ENCODE assay signal across 1 cellular context in the genomic region with DNA sequence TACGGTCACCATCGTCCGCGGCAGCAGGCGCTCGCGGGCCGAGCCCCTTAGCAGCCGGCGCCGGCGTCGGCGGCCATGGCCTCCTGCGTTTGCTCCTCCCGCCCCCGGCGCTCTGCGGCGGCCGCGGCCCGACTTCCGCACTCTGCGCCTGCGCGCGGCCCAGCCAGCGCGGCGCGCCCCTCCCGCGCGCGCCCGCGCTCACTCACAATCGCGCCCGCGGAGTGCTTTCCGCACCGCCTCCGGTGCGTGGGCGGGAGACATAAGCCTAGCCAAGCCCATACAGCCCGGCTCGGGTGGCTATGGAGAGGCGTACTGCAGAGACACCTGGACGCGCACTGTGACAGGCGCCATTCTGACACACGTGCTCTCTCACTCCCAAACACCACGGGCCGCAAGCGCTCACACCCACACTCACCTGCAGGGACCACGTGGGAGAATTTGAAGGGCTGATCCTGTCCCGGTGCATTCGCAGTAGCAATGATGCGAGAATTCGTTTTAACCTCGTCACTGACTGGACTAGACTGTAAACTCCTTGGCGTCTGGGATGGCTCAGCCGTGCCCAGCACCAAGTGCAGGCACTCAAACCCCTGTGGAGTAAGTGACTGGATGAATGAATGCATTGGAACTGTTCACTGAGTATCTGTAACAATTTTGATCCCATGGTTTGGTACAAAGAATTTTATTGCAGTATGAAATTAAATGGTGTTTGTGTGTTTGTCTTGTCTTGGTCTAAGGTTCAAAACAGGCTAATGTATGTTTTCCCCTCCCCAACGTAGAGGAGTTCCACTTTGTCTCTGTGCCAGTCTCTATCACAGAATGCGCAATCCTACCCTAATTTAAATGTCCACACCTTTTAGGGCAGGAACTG.
TF ChIP-seq lines count a peak whose summit lies in the region.

Gene RNF145, minus strand, starts transcription at position 116 of the 868 bp plus-strand sequence. CDS start 5,936 bp downstream, outside the sequence.

TF ChIP-seq in WTC11, 78 proteins besides CTCF, POLR2A, EP300 and RAD21 (continued from another document and continues in another):
- TF ChIP-seq, protein P1, sequence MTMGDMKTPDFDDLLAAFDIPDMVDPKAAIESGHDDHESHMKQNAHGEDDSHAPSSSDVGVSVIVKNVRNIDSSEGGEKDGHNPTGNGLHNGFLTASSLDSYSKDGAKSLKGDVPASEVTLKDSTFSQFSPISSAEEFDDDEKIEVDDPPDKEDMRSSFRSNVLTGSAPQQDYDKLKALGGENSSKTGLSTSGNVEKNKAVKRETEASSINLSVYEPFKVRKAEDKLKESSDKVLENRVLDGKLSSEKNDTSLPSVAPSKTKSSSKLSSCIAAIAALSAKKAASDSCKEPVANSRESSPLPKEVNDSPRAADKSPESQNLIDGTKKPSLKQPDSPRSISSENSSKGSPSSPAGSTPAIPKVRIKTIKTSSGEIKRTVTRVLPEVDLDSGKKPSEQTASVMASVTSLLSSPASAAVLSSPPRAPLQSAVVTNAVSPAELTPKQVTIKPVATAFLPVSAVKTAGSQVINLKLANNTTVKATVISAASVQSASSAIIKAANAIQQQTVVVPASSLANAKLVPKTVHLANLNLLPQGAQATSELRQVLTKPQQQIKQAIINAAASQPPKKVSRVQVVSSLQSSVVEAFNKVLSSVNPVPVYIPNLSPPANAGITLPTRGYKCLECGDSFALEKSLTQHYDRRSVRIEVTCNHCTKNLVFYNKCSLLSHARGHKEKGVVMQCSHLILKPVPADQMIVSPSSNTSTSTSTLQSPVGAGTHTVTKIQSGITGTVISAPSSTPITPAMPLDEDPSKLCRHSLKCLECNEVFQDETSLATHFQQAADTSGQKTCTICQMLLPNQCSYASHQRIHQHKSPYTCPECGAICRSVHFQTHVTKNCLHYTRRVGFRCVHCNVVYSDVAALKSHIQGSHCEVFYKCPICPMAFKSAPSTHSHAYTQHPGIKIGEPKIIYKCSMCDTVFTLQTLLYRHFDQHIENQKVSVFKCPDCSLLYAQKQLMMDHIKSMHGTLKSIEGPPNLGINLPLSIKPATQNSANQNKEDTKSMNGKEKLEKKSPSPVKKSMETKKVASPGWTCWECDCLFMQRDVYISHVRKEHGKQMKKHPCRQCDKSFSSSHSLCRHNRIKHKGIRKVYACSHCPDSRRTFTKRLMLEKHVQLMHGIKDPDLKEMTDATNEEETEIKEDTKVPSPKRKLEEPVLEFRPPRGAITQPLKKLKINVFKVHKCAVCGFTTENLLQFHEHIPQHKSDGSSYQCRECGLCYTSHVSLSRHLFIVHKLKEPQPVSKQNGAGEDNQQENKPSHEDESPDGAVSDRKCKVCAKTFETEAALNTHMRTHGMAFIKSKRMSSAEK (CRISPR knock-in tag; IDR thresholded peaks at IDR 0.05; ENCODE audit: borderline replicate concordance): 0 out of 2 replicates have a peak, but pooled peaks have one; percentile 41
- TF ChIP-seq SMAD4 (CRISPR knock-in tag; IDR thresholded peaks at IDR 0.05): peak; percentile 43; the same call in 1 of the 2 replicates
- peak; percentile 85 for TF ChIP-seq FOXP1 (CRISPR knock-in tag; IDR thresholded peaks at IDR 0.05; ENCODE audit: borderline replicate concordance)
- no peak for TF ChIP-seq ATF1 (CRISPR knock-in tag; IDR thresholded peaks at IDR 0.05)
- TF ChIP-seq CBFB (CRISPR knock-in tag; IDR thresholded peaks at IDR 0.05; ENCODE audit: low read depth): no peak
- TF ChIP-seq, protein P2, sequence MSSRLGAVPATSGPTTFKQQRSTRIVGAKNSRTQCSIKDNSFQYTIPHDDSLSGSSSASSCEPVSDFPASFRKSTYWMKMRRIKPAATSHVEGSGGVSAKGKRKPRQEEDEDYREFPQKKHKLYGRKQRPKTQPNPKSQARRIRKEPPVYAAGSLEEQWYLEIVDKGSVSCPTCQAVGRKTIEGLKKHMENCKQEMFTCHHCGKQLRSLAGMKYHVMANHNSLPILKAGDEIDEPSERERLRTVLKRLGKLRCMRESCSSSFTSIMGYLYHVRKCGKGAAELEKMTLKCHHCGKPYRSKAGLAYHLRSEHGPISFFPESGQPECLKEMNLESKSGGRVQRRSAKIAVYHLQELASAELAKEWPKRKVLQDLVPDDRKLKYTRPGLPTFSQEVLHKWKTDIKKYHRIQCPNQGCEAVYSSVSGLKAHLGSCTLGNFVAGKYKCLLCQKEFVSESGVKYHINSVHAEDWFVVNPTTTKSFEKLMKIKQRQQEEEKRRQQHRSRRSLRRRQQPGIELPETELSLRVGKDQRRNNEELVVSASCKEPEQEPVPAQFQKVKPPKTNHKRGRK (CRISPR knock-in tag; IDR thresholded peaks at IDR 0.05; ENCODE audit: borderline replicate concordance): no peak
- no peak for TF ChIP-seq ZNF425 (CRISPR knock-in tag; conservative IDR thresholded peaks at IDR 0.05)
- TF ChIP-seq PRRX2 (CRISPR knock-in tag; IDR thresholded peaks at IDR 0.05): no peak
- TF ChIP-seq ELF4 (CRISPR knock-in tag; IDR thresholded peaks at IDR 0.05; ENCODE audit: low read depth): no peak
- TF ChIP-seq IRF2 (CRISPR knock-in tag; IDR thresholded peaks at IDR 0.05; ENCODE audit: borderline replicate concordance, low read depth): no peak
- TF ChIP-seq TEAD1 (CRISPR knock-in tag; IDR thresholded peaks at IDR 0.05): peak; percentile 93
- TF ChIP-seq ZMAT4 (CRISPR knock-in tag; IDR thresholded peaks at IDR 0.05): no peak
- TF ChIP-seq SMAD3 (CRISPR knock-in tag; IDR thresholded peaks at IDR 0.05; ENCODE audit: borderline replicate concordance): peak; percentile 87
- TF ChIP-seq NR1H2 (CRISPR knock-in tag; IDR thresholded peaks at IDR 0.05): no peak
- no peak for TF ChIP-seq OVOL2 (CRISPR knock-in tag; IDR thresholded peaks at IDR 0.05; ENCODE audit: borderline replicate concordance)
- peak; percentile 65; the same call in 1 of the 2 replicates for TF ChIP-seq FOXK1 (CRISPR knock-in tag; IDR thresholded peaks at IDR 0.05)
- TF ChIP-seq, protein P3, sequence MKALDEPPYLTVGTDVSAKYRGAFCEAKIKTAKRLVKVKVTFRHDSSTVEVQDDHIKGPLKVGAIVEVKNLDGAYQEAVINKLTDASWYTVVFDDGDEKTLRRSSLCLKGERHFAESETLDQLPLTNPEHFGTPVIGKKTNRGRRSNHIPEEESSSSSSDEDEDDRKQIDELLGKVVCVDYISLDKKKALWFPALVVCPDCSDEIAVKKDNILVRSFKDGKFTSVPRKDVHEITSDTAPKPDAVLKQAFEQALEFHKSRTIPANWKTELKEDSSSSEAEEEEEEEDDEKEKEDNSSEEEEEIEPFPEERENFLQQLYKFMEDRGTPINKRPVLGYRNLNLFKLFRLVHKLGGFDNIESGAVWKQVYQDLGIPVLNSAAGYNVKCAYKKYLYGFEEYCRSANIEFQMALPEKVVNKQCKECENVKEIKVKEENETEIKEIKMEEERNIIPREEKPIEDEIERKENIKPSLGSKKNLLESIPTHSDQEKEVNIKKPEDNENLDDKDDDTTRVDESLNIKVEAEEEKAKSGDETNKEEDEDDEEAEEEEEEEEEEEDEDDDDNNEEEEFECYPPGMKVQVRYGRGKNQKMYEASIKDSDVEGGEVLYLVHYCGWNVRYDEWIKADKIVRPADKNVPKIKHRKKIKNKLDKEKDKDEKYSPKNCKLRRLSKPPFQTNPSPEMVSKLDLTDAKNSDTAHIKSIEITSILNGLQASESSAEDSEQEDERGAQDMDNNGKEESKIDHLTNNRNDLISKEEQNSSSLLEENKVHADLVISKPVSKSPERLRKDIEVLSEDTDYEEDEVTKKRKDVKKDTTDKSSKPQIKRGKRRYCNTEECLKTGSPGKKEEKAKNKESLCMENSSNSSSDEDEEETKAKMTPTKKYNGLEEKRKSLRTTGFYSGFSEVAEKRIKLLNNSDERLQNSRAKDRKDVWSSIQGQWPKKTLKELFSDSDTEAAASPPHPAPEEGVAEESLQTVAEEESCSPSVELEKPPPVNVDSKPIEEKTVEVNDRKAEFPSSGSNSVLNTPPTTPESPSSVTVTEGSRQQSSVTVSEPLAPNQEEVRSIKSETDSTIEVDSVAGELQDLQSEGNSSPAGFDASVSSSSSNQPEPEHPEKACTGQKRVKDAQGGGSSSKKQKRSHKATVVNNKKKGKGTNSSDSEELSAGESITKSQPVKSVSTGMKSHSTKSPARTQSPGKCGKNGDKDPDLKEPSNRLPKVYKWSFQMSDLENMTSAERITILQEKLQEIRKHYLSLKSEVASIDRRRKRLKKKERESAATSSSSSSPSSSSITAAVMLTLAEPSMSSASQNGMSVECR (CRISPR knock-in tag; IDR thresholded peaks at IDR 0.05; ENCODE audit: borderline replicate concordance): peak; percentile 84
- TF ChIP-seq PREB (CRISPR knock-in tag; IDR thresholded peaks at IDR 0.05; ENCODE audit: borderline replicate concordance): no peak
- TF ChIP-seq, protein P4, sequence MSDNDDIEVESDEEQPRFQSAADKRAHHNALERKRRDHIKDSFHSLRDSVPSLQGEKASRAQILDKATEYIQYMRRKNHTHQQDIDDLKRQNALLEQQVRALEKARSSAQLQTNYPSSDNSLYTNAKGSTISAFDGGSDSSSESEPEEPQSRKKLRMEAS (CRISPR knock-in tag; IDR thresholded peaks at IDR 0.05): peak; percentile 98
- no peak for TF ChIP-seq EMX1 (CRISPR knock-in tag; IDR thresholded peaks at IDR 0.05)
- TF ChIP-seq MYBL2 (CRISPR knock-in tag; IDR thresholded peaks at IDR 0.05): no peak
- TF ChIP-seq ATF6 (CRISPR knock-in tag; IDR thresholded peaks at IDR 0.05): no peak
- TF ChIP-seq ZNF219 (CRISPR knock-in tag; IDR thresholded peaks at IDR 0.05; ENCODE audit: borderline replicate concordance): 0 out of 2 replicates have a peak, but pooled peaks have one; percentile 57
- no peak for TF ChIP-seq ATF2 (CRISPR knock-in tag; IDR thresholded peaks at IDR 0.05; ENCODE audit: borderline replicate concordance, low read depth)
- peak; percentile 38; the same call in 1 of the 2 replicates for TF ChIP-seq ESRRA (CRISPR knock-in tag; IDR thresholded peaks at IDR 0.05; ENCODE audit: borderline replicate concordance)
- peak; percentile 67; the same call in 1 of the 2 replicates for TF ChIP-seq JUN (CRISPR knock-in tag; IDR thresholded peaks at IDR 0.05)
- 0 out of 2 replicates have a peak, but pooled peaks have one; percentile 64 for TF ChIP-seq ZNF281 (CRISPR knock-in tag; IDR thresholded peaks at IDR 0.05)
- no peak for TF ChIP-seq JAZF1 (CRISPR knock-in tag; IDR thresholded peaks at IDR 0.05)
